9 cellular contexts compared by ENCODE assay signal in genomic region chr1:156816561-156817328, GRCh38. TPM values are rescaled to one million over a fixed set of nuclear protein-coding genes. Genes with fewer than 3 reads are reported as not detected.
DNase-seq lines count a peak whose midpoint lies in the region; ATAC-seq, FAIRE-seq and TF ChIP-seq lines count a peak whose summit lies in the region.
"Had no signal": no experiment of that assay in that cellular context is flagged by ENCODE, and none has a peak within 500 bp of the region (broad histone marks: within the 10 kb centered on the region; RNA-seq: fewer than 3 reads in every experiment).

Gene SH2D2A (minus strand): TSS chr1:156816848. CDS start chr1:156816708, 140 bp downstream.

- peaks cover 28% of the 10 kb centered on the region for H3K4me1 Mint-ChIP-seq in astrocyte (ENCODE audit: low read depth, unreplicated experiment)
- peaks cover 70% of the 10 kb centered on the region for H3K4me1 Mint-ChIP-seq in stimulated activated naive CD8-positive, alpha-beta T cell treated with anti-CD3 and anti-CD28 coated beads, Interleukin-15, amount 100 ng/mL, for 72 hours

- peaks cover 17% of the 10 kb centered on the region for H3K27me3 Mint-ChIP-seq in astrocyte (ENCODE audit: low read depth, unreplicated experiment)
- H3K27me3 Mint-ChIP-seq in stimulated activated naive CD8-positive, alpha-beta T cell treated with anti-CD3 and anti-CD28 coated beads, Interleukin-15, amount 100 ng/mL, for 72 hours, result no peaks in the 10 kb centered on the region

- H4K20me1 ChIP-seq in astrocyte (ENCODE audit: insufficient read depth, low read length), result no peaks in the 10 kb centered on the region

- H3K9me3 ChIP-seq in astrocyte (ENCODE audit: insufficient read depth, low read depth, low read length), result no peaks in the 10 kb centered on the region
- no peaks in the 10 kb centered on the region for H3K9me3 ChIP-seq in muscle layer of duodenum (ENCODE audit: control insufficient read depth in 1 of 2, low read length in 2 of 2)

- peak within 1 kb of the TSS; percentile 22 for H3K4me2 ChIP-seq in astrocyte (ENCODE audit: low read length)

- H3K36me3 ChIP-seq in astrocyte (ENCODE audit: insufficient read depth, low read length) (no peaks in the 10 kb centered on the region), muscle layer of duodenum (ENCODE audit: control insufficient read depth in 1 of 2, insufficient read depth in 2 of 2, low read length in 2 of 2) (no peaks in the 10 kb centered on the region)

- DNase-seq in T-helper 22 cell (ENCODE audit: low read depth) (peak; percentile 98), astrocyte (ENCODE audit: low read depth) (no peak), NCI-H1694 treated with DMSO at 0.1 percent for 48 hours (lab: John Stamatoyannopoulos, UW) (no peak)
- DNase-seq in stimulated activated naive CD8-positive, alpha-beta T cell treated with anti-CD3 and anti-CD28 coated beads, Interleukin-15, amount 100 ng/mL, for 72 hours, result peak; percentile 89 to 96

- H3K79me2 ChIP-seq in astrocyte (ENCODE audit: insufficient read depth, low read length), result no peaks in the 10 kb centered on the region

- H3K36me3 Mint-ChIP-seq in astrocyte (ENCODE audit: low read depth, unreplicated experiment), result peaks cover 6% of the 10 kb centered on the region

- peak within 1 kb of the TSS; percentile 67 for H3K4me3 Mint-ChIP-seq in astrocyte (ENCODE audit: unreplicated experiment)
- peak within 1 kb of the TSS; percentile 93 to 96 for H3K4me3 Mint-ChIP-seq in stimulated activated naive CD8-positive, alpha-beta T cell treated with anti-CD3 and anti-CD28 coated beads, Interleukin-15, amount 100 ng/mL, for 72 hours

- H3K27ac Mint-ChIP-seq in astrocyte (ENCODE audit: unreplicated experiment), result no peak within 1 kb of the TSS
- peak within 1 kb of the TSS; percentile 45 to 98 for H3K27ac Mint-ChIP-seq in stimulated activated naive CD8-positive, alpha-beta T cell treated with anti-CD3 and anti-CD28 coated beads, Interleukin-15, amount 100 ng/mL, for 72 hours

- FAIRE-seq in astrocyte (lab: Jason Lieb, UNC), result no peak

- H3K4me3 ChIP-seq in astrocyte (ENCODE audit: insufficient read depth, low read depth, low read length) (no peak within 1 kb of the TSS), muscle layer of duodenum (ENCODE audit: low read depth in 1 of 2, low read length in 2 of 2) (peak within 1 kb of the TSS; percentile 23 to 33)

- H3K9ac ChIP-seq in astrocyte (ENCODE audit: low read length), result no peak within 1 kb of the TSS

- no peak for TF ChIP-seq CTCF in astrocyte (IDR thresholded peaks at IDR 0.05; ENCODE audit: insufficient read depth, low read depth, low read length)

- peaks cover 2% of the 10 kb centered on the region for H3K27me3 ChIP-seq in astrocyte (ENCODE audit: insufficient read depth, low read length)
- no peaks in the 10 kb centered on the region for H3K27me3 ChIP-seq in muscle layer of duodenum (ENCODE audit: low read depth, low read length)

- H3K9me3 Mint-ChIP-seq in astrocyte (ENCODE audit: unreplicated experiment), result peaks cover 4% of the 10 kb centered on the region
- H3K9me3 Mint-ChIP-seq in stimulated activated naive CD8-positive, alpha-beta T cell treated with anti-CD3 and anti-CD28 coated beads, Interleukin-15, amount 100 ng/mL, for 72 hours, result peaks cover 9 to 13% of the 10 kb centered on the region in 2 donors

- peaks cover 24% of the 10 kb centered on the region for H3K4me1 ChIP-seq in astrocyte (ENCODE audit: insufficient read depth, low read length)
- H3K4me1 ChIP-seq in muscle layer of duodenum (ENCODE audit: control insufficient read depth in 1 of 2, insufficient read depth in 2 of 2, low read length in 2 of 2), result peaks cover 0 to 26% of the 10 kb centered on the region in 2 donors

- ATAC-seq in GM18508 (IDR thresholded peaks at IDR 0.05; ENCODE audit: insufficient read depth, unreplicated experiment) (peak; percentile 68), HG03175 (IDR thresholded peaks at IDR 0.05; ENCODE audit: unreplicated experiment) (peak; percentile 92), HG02571 (IDR thresholded peaks at IDR 0.05; ENCODE audit: unreplicated experiment) (no peak)
- ATAC-seq in stimulated activated naive CD8-positive, alpha-beta T cell treated with anti-CD3 and anti-CD28 coated beads, Interleukin-15, amount 100 ng/mL, for 72 hours, result peak; percentile 94
- ATAC-seq: Panc1 had no signal

- no peak within 1 kb of the TSS for H2AFZ ChIP-seq in astrocyte (ENCODE audit: low read depth, low read length)

- no peak within 1 kb of the TSS for H3K27ac ChIP-seq in astrocyte (ENCODE audit: low read depth, low read length)
- H3K27ac ChIP-seq in muscle layer of duodenum (ENCODE audit: low read length), result peak within 1 kb of the TSS; percentile 74

RNA-seq across cellular contexts. Expression of gene SH2D2A, which starts in this region (rescaled TPM):
- total RNA-seq in astrocyte, result 0.89 and 1.1 TPM in 2 replicates

Comparison
In these comparisons a context has a peak if more than half of its experiments do, and no peak if none do; other contexts are left out.
1. DNase-seq: peak in T-helper 22 cell (single experiment) and stimulated activated naive CD8-positive, alpha-beta T cell treated with anti-CD3 and anti-CD28 coated beads, Interleukin-15, amount 100 ng/mL, for 72 hours (2 of 2); none in astrocyte (single experiment) and NCI-H1694 treated with DMSO at 0.1 percent for 48 hours (single experiment).